ENCODE assay signal across 10 cellular contexts in genomic region chr6:33147807-33148666, GRCh38. TPM values are rescaled to one million over a fixed set of nuclear protein-coding genes. Genes with fewer than 3 reads are reported as not detected.
A peak's percentile ranks its signal among the peaks of the same experiment; 100 is the strongest.
DNase-seq lines count a peak whose midpoint lies in the region; ATAC-seq and TF ChIP-seq lines count a peak whose summit lies in the region.
"Had no signal": no experiment of that assay in that cellular context is flagged by ENCODE, and none has a peak within 500 bp of the region (broad histone marks: within the 10 kb centered on the region; RNA-seq: fewer than 3 reads in every experiment).

No MANE protein-coding gene starts in this region.

- TF ChIP-seq CTCF in WERI-Rb-1 (IDR thresholded peaks at IDR 0.05; ENCODE audit: low read depth, low read length) (peak; percentile 71), tibial nerve (IDR thresholded peaks at IDR 0.05) (peak; percentile 61 to 81 (median 75))

- ATAC-seq in HG03039 (IDR thresholded peaks at IDR 0.05; ENCODE audit: unreplicated experiment) (no peak), GM18498 (IDR thresholded peaks at IDR 0.05; ENCODE audit: unreplicated experiment) (no peak)

- peak; percentile 41 for DNase-seq in DMS53 treated with DMSO at 0.1 percent for 48 hours (lab: John Stamatoyannopoulos, UW; ENCODE audit: unreplicated experiment)
- peak; percentile 58 for DNase-seq in KBM-7
- peak; percentile 55 for DNase-seq in WERI-Rb-1
- peak; percentile 55 for DNase-seq in iPS-NIHi11 (ENCODE audit: low spot score)
- DNase-seq in tibial nerve (ENCODE audit: low spot score in 2 of 2), result peak in 1 of 2 donors; percentile 59
- DNase-seq in NCI-H774 (lab: John Stamatoyannopoulos, UW), result no peak
- DNase-seq: naive B cell had no signal

- TF ChIP-seq POLR2A in tibial nerve (IDR thresholded peaks at IDR 0.05), result no peak

- no peak for TF ChIP-seq EP300 in tibial nerve (IDR thresholded peaks at IDR 0.05)

- in situ Hi-C loops in KBM-7 (cut with MboI; ENCODE audit: low pct_unique_long_range_greater_than_20kb, low sequenced_read_pairs), result no loop called here

- H3K9me3 ChIP-seq in WERI-Rb-1 (ENCODE audit: severe bottlenecking) (peaks cover 22% of the 10 kb centered on the region), tibial nerve (peaks cover 0 to 14% (median 0%) of the 10 kb centered on the region in 4 donors)
- H3K9me3 ChIP-seq: SJSA1 had no signal

- H3K27me3 ChIP-seq in WERI-Rb-1 (ENCODE audit: insufficient read depth, low read depth, severe bottlenecking) (no peaks in the 10 kb centered on the region), tibial nerve (peaks cover 0 to 22% of the 10 kb centered on the region in 2 donors)

- H3K4me3 ChIP-seq in WERI-Rb-1 (ENCODE audit: low read depth, low read length) (no peak overlapping the region), tibial nerve (no peak overlapping the region)
- H3K4me3 ChIP-seq: SJSA1 had no signal

- H3K27ac ChIP-seq in WERI-Rb-1 (no peak overlapping the region), tibial nerve (no peak overlapping the region)
- H3K27ac ChIP-seq: SJSA1 had no signal

- WGBS in tibial nerve, 2 donors, result 40 to 43% methylated on average over 8 of the region's 8 CpGs

- H3K36me3 ChIP-seq in WERI-Rb-1, result no peaks in the 10 kb centered on the region
- no peaks in the 10 kb centered on the region for H3K36me3 ChIP-seq in tibial nerve
- H3K36me3 ChIP-seq: SJSA1 had no signal

- H3K4me1 ChIP-seq in tibial nerve, result peaks cover 0 to 6% (median 0%) of the 10 kb centered on the region in 4 donors
- H3K4me1 ChIP-seq: SJSA1 had no signal

RNA-seq across cellular contexts. Expression of gene COL11A2, which starts 44.2 kb away (rescaled TPM):
- total RNA-seq in tibial nerve, result 1 to 10 TPM; 1.5 to 4.3 (median 2.9) TPM

RNA-seq across cellular contexts. Expression of gene RXRB, which starts 52.4 kb away (rescaled TPM):
- 10 to 100 TPM; 34.3 to 64.7 (median 43.9) TPM for total RNA-seq in tibial nerve

RNA-seq across cellular contexts. Expression of gene SLC39A7, which starts 52.6 kb away (rescaled TPM):
- 10 to 100 TPM; 45.4 to 61.3 (median 58.1) TPM for total RNA-seq in tibial nerve

RNA-seq across cellular contexts. Expression of gene HSD17B8, which starts 56.4 kb away (rescaled TPM):
- 10 to 100 TPM; 10.0 to 33.9 (median 19.1) TPM for total RNA-seq in tibial nerve
